Comparison of ENCODE assay signal across 2 cellular contexts in genomic region chr12:50642035-50642451, GRCh38.
TF ChIP-seq lines count a peak whose summit lies in the region.

No MANE protein-coding gene starts in this region.

TF ChIP-seq in HCT116, 20 proteins besides CTCF, POLR2A, EP300 and RAD21 (continued from another document):
- TF ChIP-seq REST (IDR thresholded peaks at IDR 0.05; ENCODE audit: low read depth) (no peak), FOSL1 (IDR thresholded peaks at IDR 0.05; ENCODE audit: low read depth) (no peak)

TF ChIP-seq in WTC11, 78 proteins besides CTCF, POLR2A, EP300 and RAD21 (continued from another document):
- TF ChIP-seq AFF4 (CRISPR knock-in tag; IDR thresholded peaks at IDR 0.05; ENCODE audit: borderline replicate concordance) (no peak), MXD4 (CRISPR knock-in tag; IDR thresholded peaks at IDR 0.05; ENCODE audit: borderline replicate concordance) (no peak), KAT7 (CRISPR knock-in tag; IDR thresholded peaks at IDR 0.05; ENCODE audit: borderline replicate concordance) (no peak), FOXP1 (CRISPR knock-in tag; IDR thresholded peaks at IDR 0.05; ENCODE audit: borderline replicate concordance) (no peak), GRHL2 (CRISPR knock-in tag; IDR thresholded peaks at IDR 0.05; ENCODE audit: insufficient replicate concordance, severe bottlenecking) (no peak), E2F5 (CRISPR knock-in tag; IDR thresholded peaks at IDR 0.05) (no peak), CDX4 (CRISPR knock-in tag; IDR thresholded peaks at IDR 0.05; ENCODE audit: borderline replicate concordance) (no peak), HMGA2 (CRISPR knock-in tag; IDR thresholded peaks at IDR 0.05) (no peak), ERG (CRISPR knock-in tag; IDR thresholded peaks at IDR 0.05) (no peak), TP53 (CRISPR knock-in tag; IDR thresholded peaks at IDR 0.05) (no peak), ETV6 (CRISPR knock-in tag; IDR thresholded peaks at IDR 0.05) (no peak), ZNF425 (CRISPR knock-in tag; conservative IDR thresholded peaks at IDR 0.05) (no peak), JAZF1 (CRISPR knock-in tag; IDR thresholded peaks at IDR 0.05) (no peak)
TF ChIP-seq in WTC11: peak in this region for 0.
